ENCODE assay signal across 8 cellular contexts in genomic region chr1:109493805-109494539, GRCh38. TPM values are rescaled to one million over a fixed set of nuclear protein-coding genes. Genes with fewer than 3 reads are reported as not detected.
A peak's percentile ranks its signal among the peaks of the same experiment; 100 is the strongest.
DNase-seq lines count a peak whose midpoint lies in the region; ATAC-seq and TF ChIP-seq lines count a peak whose summit lies in the region.

Gene CYB561D1 (plus strand): TSS chr1:109494094. CDS start chr1:109494140, 46 bp downstream.

- no peaks in the 10 kb centered on the region for H3K27me3 Mint-ChIP-seq in T-cell

- H3K36me3 Mint-ChIP-seq in T-cell, result peaks cover 13% of the 10 kb centered on the region

- TF ChIP-seq CTCF in GM12873 (IDR thresholded peaks at IDR 0.05; ENCODE audit: insufficient read depth, low read depth, low read length, missing control alignments), result peak; percentile 94
- TF ChIP-seq CTCF in adrenal gland (IDR thresholded peaks at IDR 0.05), result peak; percentile 70 to 94 (median 90)
- TF ChIP-seq CTCF in left ventricle myocardium inferior (IDR thresholded peaks at IDR 0.05; ENCODE audit: borderline replicate concordance), result peak; percentile 98
- peak; percentile 90 to 99 (median 95) for TF ChIP-seq CTCF in uterus (IDR thresholded peaks at IDR 0.05)

- H3K27ac Mint-ChIP-seq in T-cell, result peak within 1 kb of the TSS; percentile 79 to 97

- POLR2A ChIA-PET in T-cell (lab: Charles Lee), result no interaction called here

- no peaks in the 10 kb centered on the region for H3K9me3 Mint-ChIP-seq in T-cell

- ATAC-seq in HG02588 (IDR thresholded peaks at IDR 0.05; ENCODE audit: unreplicated experiment), result peak; percentile 81
- ATAC-seq in T-cell (replicated peaks in 1 of 4), result peak; percentile 89 to 95 (median 92)

- H3K9me3 ChIP-seq in adrenal gland (replicated peaks in 1 of 3) (no peaks in the 10 kb centered on the region), left ventricle myocardium inferior (replicated peaks) (no peaks in the 10 kb centered on the region), uterus (no peaks in the 10 kb centered on the region)

- H3K4me1 ChIP-seq in adrenal gland (replicated peaks in 1 of 2) (peaks cover 18 to 40% of the 10 kb centered on the region in 2 donors), left ventricle myocardium inferior (peaks cover 44% of the 10 kb centered on the region), uterus (peaks cover 0 to 5% of the 10 kb centered on the region in 2 donors)

- peak within 1 kb of the TSS; percentile 90 to 96 (median 94) for H3K4me3 Mint-ChIP-seq in T-cell

- TF ChIP-seq POLR2A in adrenal gland (IDR thresholded peaks at IDR 0.05) (peak in 1 of 2 donors; percentile 54), uterus (IDR thresholded peaks at IDR 0.05) (peak; percentile 28 to 49)

- 0 to 1% (median 0%) methylated on average over 10 to 44 of the region's 44 CpGs for WGBS in adrenal gland, 4 donors

- H3K4me3 ChIP-seq in adrenal gland (peak within 1 kb of the TSS; percentile 48 to 98 (median 89)), left ventricle myocardium inferior (peak within 1 kb of the TSS; percentile 94), uterus (peak within 1 kb of the TSS; percentile 64 to 94)

- no peaks in the 10 kb centered on the region for H3K27me3 ChIP-seq in adrenal gland
- no peaks in the 10 kb centered on the region for H3K27me3 ChIP-seq in left ventricle myocardium inferior (ENCODE audit: low read depth)
- no peaks in the 10 kb centered on the region for H3K27me3 ChIP-seq in uterus

- intact Hi-C loops in adrenal gland (cut with DNase I), result loop anchor here in 1 of 2 donors (1.0 kb wide), 1 partner anchor 38 kb away; no protein-coding TSS in a partner anchor
- intact Hi-C loops in left ventricle myocardium inferior (cut with micrococcal nuclease), result loop anchor here (2.0 kb wide), 1 partner anchor 43 kb away; no protein-coding TSS in a partner anchor
- intact Hi-C loops in uterus (cut with DNase I; ENCODE audit: low total_unique reads), result no loop called here

- H3K4me1 Mint-ChIP-seq in T-cell, result peaks cover 48 to 59% (median 59%) of the 10 kb centered on the region in 3 donors

- H3K27ac ChIP-seq in adrenal gland, result peak within 1 kb of the TSS in 3 of 5 donors; percentile 26 to 82 (median 65)
- peak within 1 kb of the TSS; percentile 90 for H3K27ac ChIP-seq in left ventricle myocardium inferior (replicated peaks)
- peak within 1 kb of the TSS; percentile 75 to 78 for H3K27ac ChIP-seq in uterus

- peaks cover 0 to 26% of the 10 kb centered on the region in 2 donors for H3K36me3 ChIP-seq in adrenal gland (replicated peaks in 1 of 2)
- peaks cover 18% of the 10 kb centered on the region for H3K36me3 ChIP-seq in left ventricle myocardium inferior
- no peaks in the 10 kb centered on the region for H3K36me3 ChIP-seq in uterus

- CTCF ChIA-PET in T-cell (lab: Charles Lee), result interaction anchor here (0.6 to 17.4 kb wide), 16 partner anchors 8 to 666 kb away, joined by 3 to 375 read pairs (median 4); partner anchors contain the start of genes ATXN7L2 (in 1 of the 2) and GNAI3 (in 1 of the 2)

- DNase-seq in NCI-H1048 (lab: John Stamatoyannopoulos, UW), result peak; percentile 49
- peak; percentile 75 to 91 (median 86) for DNase-seq in T-cell
- DNase-seq in adrenal gland, result peak; percentile 83 to 90 (median 86)
- peak; percentile 88 for DNase-seq in left ventricle myocardium inferior
- peak; percentile 37 for DNase-seq in pulmonary artery endothelial cell (ENCODE audit: low read depth, low spot score)
- DNase-seq in uterus, result peak; percentile 81 to 87

RNA-seq across cellular contexts. Expression of gene CYB561D1, which starts in this region (rescaled TPM):
- total RNA-seq in T-cell (10 to 100 TPM; 23.6 to 42.6 (median 39.5) TPM), adrenal gland (10 to 100 TPM in 6 of 8 donors, 1 to 10 TPM in 2; 8.5 to 21.2 (median 14.8) TPM), left ventricle myocardium inferior (4.6 TPM), pulmonary artery endothelial cell (4.0 and 5.0 TPM in 2 replicates), uterus (10 to 100 TPM in 1 of 4 donors, 1 to 10 TPM in 3; 1.8 to 11.0 (median 8.4) TPM)
- polyA plus RNA-seq in adrenal gland, result 1 to 10 TPM; 4.4 to 9.5 (median 7.8) TPM

Comparison
In these comparisons a context has a peak if more than half of its experiments do, and no peak if none do; other contexts are left out.
1. Peak in every context shown above with its lines: DNase-seq, ATAC-seq, H3K4me3 ChIP-seq and H3K27ac ChIP-seq.
2. DNase-seq: peak in every context shown above with its lines; median percentile 88 in left ventricle myocardium inferior; 86 in T-cell; 86 in adrenal gland; 84 in uterus; 49 in NCI-H1048; 37 in pulmonary artery endothelial cell.